7 cellular contexts compared by ENCODE assay signal in the genomic region with DNA sequence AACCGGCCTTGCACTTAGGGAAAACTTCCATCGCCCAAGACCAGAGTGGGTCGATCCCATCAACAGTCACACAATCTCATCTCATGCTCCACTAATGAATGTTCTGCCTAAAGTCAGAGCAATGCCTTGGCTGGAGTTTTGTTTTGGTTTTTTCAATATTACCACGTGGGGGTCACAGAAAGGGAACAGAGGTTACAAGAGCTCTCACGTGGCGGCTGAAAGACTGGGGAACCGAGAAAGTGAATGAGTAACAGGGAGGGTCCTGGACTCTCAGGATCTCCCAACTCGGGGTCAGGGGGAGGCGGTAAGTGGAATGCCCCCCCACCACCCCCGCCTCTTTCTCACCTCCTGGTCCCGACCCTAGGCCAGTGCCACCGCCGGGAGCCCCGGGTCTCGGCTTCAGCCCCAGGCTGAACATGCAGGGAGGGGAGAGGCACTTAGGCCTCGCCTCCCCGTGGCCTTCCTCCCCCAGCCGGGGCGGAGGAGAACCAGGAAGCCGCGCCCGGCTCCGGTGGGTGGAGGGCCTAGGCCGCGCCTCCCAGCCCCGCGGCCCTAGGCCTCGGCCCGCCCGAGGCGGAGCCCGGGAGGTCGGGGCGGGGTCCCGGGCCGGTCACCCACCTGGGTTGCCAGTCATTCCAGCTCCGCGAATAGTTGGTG.
A peak's percentile ranks its signal among the peaks of the same experiment; 100 is the strongest.
DNase-seq lines count a peak whose midpoint lies in the region; ATAC-seq and TF ChIP-seq lines count a peak whose summit lies in the region.
"Not testable (repeated sequence)": the region's sequence is repeated elsewhere in the genome, so short reads cannot be mapped to it uniquely, and the experiment has no call there.

No MANE protein-coding gene starts in this region.

- not testable (repeated sequence) for H3K36me3 ChIP-seq in breast epithelium; iPS-18a (ENCODE audit: control insufficient read depth, low read depth, low read length); rectal smooth muscle tissue (ENCODE audit: control insufficient read depth, insufficient read depth, low read length)

- DNase-seq in MV-4-11 (lab: John Stamatoyannopoulos, UW) = peak; percentile 38
- DNase-seq in breast epithelium (ENCODE audit: low spot score in 2 of 2) = not testable (repeated sequence)

- H3K27ac ChIP-seq in VCaP = peak overlapping the region; percentile 46; the same call in 1 of the 2 replicates
- H3K27ac ChIP-seq in breast epithelium = peak overlapping the region in 1 of 2 donors; percentile 91
- not testable (repeated sequence) for H3K27ac ChIP-seq in iPS-18a (ENCODE audit: low read length)
- peak overlapping the region; percentile 90 for H3K27ac ChIP-seq in rectal smooth muscle tissue (ENCODE audit: low read depth, low read length)

- intact Hi-C loops in breast epithelium (cut with DNase I; ENCODE audit: low total_unique reads) = not testable (repeated sequence)

- TF ChIP-seq CTCF in VCaP (conservative IDR thresholded peaks at IDR 0.05); breast epithelium (IDR thresholded peaks at IDR 0.05): not testable (repeated sequence)

- H3K9ac ChIP-seq in iPS-18a (ENCODE audit: low read length) = peak overlapping the region; percentile 31
- not testable (repeated sequence) for H3K9ac ChIP-seq in rectal smooth muscle tissue (ENCODE audit: low read length)

- peak; percentile 42 for ATAC-seq in GM18907 (IDR thresholded peaks at IDR 0.05; ENCODE audit: unreplicated experiment)
- ATAC-seq in HG02884 (IDR thresholded peaks at IDR 0.05; ENCODE audit: unreplicated experiment) = peak; percentile 38

- not testable (repeated sequence) for TF ChIP-seq POLR2A in breast epithelium (IDR thresholded peaks at IDR 0.05)

- H3K4me3 ChIP-seq in breast epithelium (peak overlapping the region; percentile 58 to 69 (median 60)), iPS-18a (ENCODE audit: low read length) (peak overlapping the region; percentile 57), rectal smooth muscle tissue (ENCODE audit: low read length) (peak overlapping the region; percentile 73)

- not testable (repeated sequence) for H3K27me3 ChIP-seq in breast epithelium; iPS-18a (ENCODE audit: control insufficient read depth, insufficient read depth, low read length); rectal smooth muscle tissue (ENCODE audit: control insufficient read depth, insufficient read depth, low read length)

- H3K9me3 ChIP-seq in breast epithelium; iPS-18a (ENCODE audit: control insufficient read depth, low read depth, low read length): not testable (repeated sequence)

- H3K4me1 ChIP-seq in breast epithelium; iPS-18a (ENCODE audit: control insufficient read depth, low read depth, low read length); rectal smooth muscle tissue (ENCODE audit: control insufficient read depth, insufficient read depth, low read length): not testable (repeated sequence)
